ENCODE assay signal across 17 cellular contexts in the genomic region with DNA sequence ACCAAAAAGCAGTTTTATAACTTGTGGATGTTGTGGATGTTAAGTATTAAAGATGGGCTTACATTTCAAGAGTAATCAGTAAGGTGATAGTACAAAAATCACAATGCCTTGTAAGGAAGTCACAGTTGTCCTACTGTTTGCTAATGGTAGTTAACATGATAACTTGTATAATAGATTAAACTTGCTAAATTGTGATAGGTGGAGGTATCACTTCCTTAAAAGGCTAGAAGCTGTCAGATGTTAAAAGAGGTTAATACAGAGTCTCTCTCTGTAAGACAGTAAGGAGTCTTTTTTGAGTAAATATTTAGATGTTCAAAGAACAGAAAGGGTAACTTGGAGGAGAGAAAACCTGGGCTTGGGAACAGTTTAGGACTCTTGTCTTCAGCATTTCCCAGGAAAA. TPM values are rescaled to one million over a fixed set of nuclear protein-coding genes. Genes with fewer than 3 reads are reported as not detected.
DNase-seq lines count a peak whose midpoint lies in the region; ATAC-seq and TF ChIP-seq lines count a peak whose summit lies in the region.
"Had no signal": no experiment of that assay in that cellular context is flagged by ENCODE, and none has a peak within 500 bp of the region (broad histone marks: within the 10 kb centered on the region; RNA-seq: fewer than 3 reads in every experiment).

No MANE protein-coding gene starts in this region.

- H3K27me3 Mint-ChIP-seq in GM23338 (ENCODE audit: insufficient read depth, low read depth, poor library complexity), result peaks cover 1% of the 10 kb centered on the region
- no peaks in the 10 kb centered on the region for H3K27me3 Mint-ChIP-seq in endodermal cell (ENCODE audit: insufficient read depth)
- H3K27me3 Mint-ChIP-seq in T-helper 2 cell treated with Interferon-gamma antibody and Interleukin-4, amounts not matched to agents 5 μg/mL and 100 μg/mL, for 36 hours (ENCODE audit: low read depth), result peaks cover 41% of the 10 kb centered on the region

- H3K23ac ChIP-seq in neuronal stem cell (ENCODE audit: low read depth, low read length, poor library complexity), result no peak overlapping the region

- no peak overlapping the region for H2BK12ac ChIP-seq in neuronal stem cell (ENCODE audit: low read length)

- no peak overlapping the region for H2BK5ac ChIP-seq in neuronal stem cell (ENCODE audit: low read length)

- POLR2A ChIA-PET in GM10248 (lab: Yijun Ruan, JAX), result no interaction called here

- no peak overlapping the region for H3K4me3 ChIP-seq in GM23338
- peak overlapping the region; percentile 65 for H3K4me3 ChIP-seq in endodermal cell (ENCODE audit: low read length)
- no peak overlapping the region for H3K4me3 ChIP-seq in neuronal stem cell (ENCODE audit: low read length in 2 of 2)

- H3K27ac ChIP-seq in GM23338 (ENCODE audit: low read depth) (no peak overlapping the region), endodermal cell (ENCODE audit: low read depth, low read length) (no peak overlapping the region), neuronal stem cell (replicated peaks; ENCODE audit: low read length) (no peak overlapping the region)
- H3K27ac ChIP-seq: C4-2B had no signal

- no peaks in the 10 kb centered on the region; the same call in 1 of the 2 replicates for H3K9me2 ChIP-seq in GM23338 (ENCODE audit: insufficient read depth)

- H3K4me1 ChIP-seq in GM23338 (ENCODE audit: insufficient read depth) (no peaks in the 10 kb centered on the region), endodermal cell (ENCODE audit: control insufficient read depth, insufficient read depth, low read length) (peaks cover 5% of the 10 kb centered on the region), neuronal stem cell (ENCODE audit: control insufficient read depth in 2 of 2, insufficient read depth in 1 of 2, low read depth in 1 of 2, low read length in 2 of 2) (peaks cover 0 to 2% of the 10 kb centered on the region in 2 donors)

- H3K4me2 ChIP-seq in GM23338 (no peak overlapping the region), neuronal stem cell (ENCODE audit: insufficient read depth, low read length, poor library complexity, severe bottlenecking) (no peak overlapping the region)

- H3K36me3 Mint-ChIP-seq in GM23338 (ENCODE audit: low read depth), result no peaks in the 10 kb centered on the region
- no peaks in the 10 kb centered on the region for H3K36me3 Mint-ChIP-seq in endodermal cell (ENCODE audit: low read depth)
- H3K36me3 Mint-ChIP-seq in T-helper 2 cell treated with Interferon-gamma antibody and Interleukin-4, amounts not matched to agents 5 μg/mL and 100 μg/mL, for 36 hours (ENCODE audit: low read depth), result no peaks in the 10 kb centered on the region

- no peaks in the 10 kb centered on the region for H4K20me1 ChIP-seq in GM23338 (replicated peaks; ENCODE audit: insufficient read depth)

- no peak for ATAC-seq in GM23338
- ATAC-seq in HG03520 (IDR thresholded peaks at IDR 0.05; ENCODE audit: unreplicated experiment), result peak; percentile 50
- ATAC-seq: Panc1 had no signal

- no peak overlapping the region for H2AK5ac ChIP-seq in neuronal stem cell (ENCODE audit: low read depth, low read length)

- no peak overlapping the region for H2BK15ac ChIP-seq in neuronal stem cell (ENCODE audit: low read length)

- H3K9me3 Mint-ChIP-seq in GM23338 (peaks cover 7% of the 10 kb centered on the region; the same call in 2 of the 3 replicates), endodermal cell (peaks cover 5% of the 10 kb centered on the region)
- no peaks in the 10 kb centered on the region for H3K9me3 Mint-ChIP-seq in T-helper 2 cell treated with Interferon-gamma antibody and Interleukin-4, amounts not matched to agents 5 μg/mL and 100 μg/mL, for 36 hours

- CTCF ChIA-PET in GM10248 (lab: Yijun Ruan, JAX), result no interaction called here

- H3K18ac ChIP-seq in neuronal stem cell (ENCODE audit: low read length), result no peak overlapping the region

- H3K9me3 ChIP-seq in endodermal cell (ENCODE audit: control insufficient read depth, low read length) (peaks cover 35% of the 10 kb centered on the region), neuronal stem cell (replicated peaks in 1 of 2; ENCODE audit: control insufficient read depth in 2 of 2, insufficient read depth in 1 of 2, low read depth in 1 of 2, low read length in 2 of 2) (no peaks in the 10 kb centered on the region)

- H3K4ac ChIP-seq in neuronal stem cell (ENCODE audit: low read length), result no peak overlapping the region

- DNase-seq in GM23338 (ENCODE audit: low spot score) (no peak), endodermal cell (no peak), neuronal stem cell (ENCODE audit: low spot score) (no peak), GM10248 (ENCODE audit: extremely low spot score) (no peak), DMS 273 (lab: John Stamatoyannopoulos, UW; ENCODE audit: unreplicated experiment) (no peak), SIG-M5 (lab: John Stamatoyannopoulos, UW) (no peak)
- DNase-seq in T-helper 2 cell treated with Interferon-gamma antibody and Interleukin-4, amounts not matched to agents 5 μg/mL and 100 μg/mL, for 36 hours (ENCODE audit: low spot score), result no peak
- DNase-seq: GF-D8, H9, KBM-7, NCI-H1436, NCI-H2081, NCI-H510A treated with DMSO at 0.1 percent for 48 hours, NCI-H82 had no signal

- no peak overlapping the region for H3K4me3 Mint-ChIP-seq in GM23338
- H3K4me3 Mint-ChIP-seq in endodermal cell, result no peak overlapping the region
- H3K4me3 Mint-ChIP-seq in T-helper 2 cell treated with Interferon-gamma antibody and Interleukin-4, amounts not matched to agents 5 μg/mL and 100 μg/mL, for 36 hours, result no peak overlapping the region
- H3K4me3 Mint-ChIP-seq: H9 had no signal

- H3K36me3 ChIP-seq in GM23338 (ENCODE audit: insufficient read depth) (no peaks in the 10 kb centered on the region), endodermal cell (ENCODE audit: control insufficient read depth, insufficient read depth, low read length) (no peaks in the 10 kb centered on the region), neuronal stem cell (replicated peaks in 1 of 2; ENCODE audit: control insufficient read depth in 2 of 2, insufficient read depth in 2 of 2, low read length in 2 of 2) (no peaks in the 10 kb centered on the region)

- H2BK120ac ChIP-seq in neuronal stem cell (ENCODE audit: low read depth, low read length), result no peak overlapping the region

- peak overlapping the region; percentile 57; the same call in 1 of the 2 replicates for H2AFZ ChIP-seq in GM23338
- peak overlapping the region; percentile 62 for H2AFZ ChIP-seq in neuronal stem cell (ENCODE audit: low read length)

- H4K8ac ChIP-seq in neuronal stem cell (ENCODE audit: low read depth, low read length), result no peak overlapping the region

- no peaks in the 10 kb centered on the region for H3F3A ChIP-seq in GM23338 (replicated peaks; ENCODE audit: low read depth)

- no peaks in the 10 kb centered on the region; the same call in 1 of the 3 replicates for H3K4me1 Mint-ChIP-seq in GM23338
- H3K4me1 Mint-ChIP-seq in endodermal cell, result peaks cover 25% of the 10 kb centered on the region
- H3K4me1 Mint-ChIP-seq in T-helper 2 cell treated with Interferon-gamma antibody and Interleukin-4, amounts not matched to agents 5 μg/mL and 100 μg/mL, for 36 hours (ENCODE audit: low read depth), result peaks cover 5% of the 10 kb centered on the region

- H3K79me1 ChIP-seq in neuronal stem cell (ENCODE audit: low read depth, low read length), result no peaks in the 10 kb centered on the region

- TF ChIP-seq CTCF in GM23338 (conservative IDR thresholded peaks at IDR 0.05; ENCODE audit: low read depth in 2 of 2) (no peak), endodermal cell (conservative IDR thresholded peaks at IDR 0.05) (no peak), GM10248 (IDR thresholded peaks at IDR 0.05; ENCODE audit: control extremely low read depth, extremely low read depth, low read depth, missing control alignments) (no peak)

- no peak overlapping the region for H4K91ac ChIP-seq in neuronal stem cell (ENCODE audit: low read depth, low read length, poor library complexity)

- H3K14ac ChIP-seq in neuronal stem cell (ENCODE audit: low read length), result no peak overlapping the region

- H3K79me2 ChIP-seq in GM23338 (replicated peaks; ENCODE audit: insufficient read depth), result no peaks in the 10 kb centered on the region

- H3K27ac Mint-ChIP-seq in GM23338 (no peak overlapping the region; the same call in 1 of the 2 replicates), endodermal cell (peak overlapping the region; percentile 81)
- H3K27ac Mint-ChIP-seq in T-helper 2 cell treated with Interferon-gamma antibody and Interleukin-4, amounts not matched to agents 5 μg/mL and 100 μg/mL, for 36 hours, result no peak overlapping the region
- H3K27ac Mint-ChIP-seq: H9 had no signal

- H3K9ac ChIP-seq in endodermal cell (ENCODE audit: extremely low read depth, low read length, poor library complexity, severe bottlenecking) (no peak overlapping the region), neuronal stem cell (ENCODE audit: low read depth, low read length, poor library complexity) (no peak overlapping the region)

- H3K27me3 ChIP-seq in GM23338 (ENCODE audit: insufficient read depth), result no peaks in the 10 kb centered on the region
- no peaks in the 10 kb centered on the region for H3K27me3 ChIP-seq in endodermal cell (ENCODE audit: control insufficient read depth, insufficient read depth, low read length, poor library complexity, severe bottlenecking)
- H3K27me3 ChIP-seq in neuronal stem cell (ENCODE audit: control insufficient read depth in 3 of 3, insufficient read depth in 3 of 3, low read depth in 1 of 3, low read length in 3 of 3), result no peaks in the 10 kb centered on the region

TF ChIP-seq in GM23338, 12 proteins besides CTCF, POLR2A, EP300 and RAD21:
- TF ChIP-seq POLR2AphosphoS5 (IDR thresholded peaks at IDR 0.05; ENCODE audit: low read depth), result no peak
- TF ChIP-seq CREB1 (CRISPR knock-in tag; IDR thresholded peaks at IDR 0.05; ENCODE audit: low read depth), result no peak
- TF ChIP-seq NANOG (IDR thresholded peaks at IDR 0.05; ENCODE audit: borderline replicate concordance), result no peak
- no peak for TF ChIP-seq EZH2 (IDR thresholded peaks at IDR 0.05; ENCODE audit: low read depth, unreplicated experiment)

RNA-seq across cellular contexts. Expression of a gene that starts 14.2 kb away (rescaled TPM):
- 26.4 and 27.6 TPM in 2 replicates for total RNA-seq in GM23338 (2014; rRNA removed; shearing (Covaris generic))
- 11.7 and 13.4 TPM in 2 replicates for polyA plus RNA-seq in GM23338 (2016; fragmentation: Nextera tagmentation; extraction: Ambion mirVana)
- total RNA-seq in endodermal cell, result 10 to 100 TPM; 13.2 to 18.9 TPM
- polyA plus RNA-seq in endodermal cell (2013, experiment 1 of 2), result 27.6 TPM
- polyA plus RNA-seq in endodermal cell (2013, experiment 2 of 2), result 21.8 TPM
- 14.8 TPM for polyA plus RNA-seq in neuronal stem cell (2013, experiment 1 of 2)
- 14.6 TPM for polyA plus RNA-seq in neuronal stem cell (2013, experiment 2 of 2)
